8 cellular contexts compared by ENCODE assay signal in the genomic region with DNA sequence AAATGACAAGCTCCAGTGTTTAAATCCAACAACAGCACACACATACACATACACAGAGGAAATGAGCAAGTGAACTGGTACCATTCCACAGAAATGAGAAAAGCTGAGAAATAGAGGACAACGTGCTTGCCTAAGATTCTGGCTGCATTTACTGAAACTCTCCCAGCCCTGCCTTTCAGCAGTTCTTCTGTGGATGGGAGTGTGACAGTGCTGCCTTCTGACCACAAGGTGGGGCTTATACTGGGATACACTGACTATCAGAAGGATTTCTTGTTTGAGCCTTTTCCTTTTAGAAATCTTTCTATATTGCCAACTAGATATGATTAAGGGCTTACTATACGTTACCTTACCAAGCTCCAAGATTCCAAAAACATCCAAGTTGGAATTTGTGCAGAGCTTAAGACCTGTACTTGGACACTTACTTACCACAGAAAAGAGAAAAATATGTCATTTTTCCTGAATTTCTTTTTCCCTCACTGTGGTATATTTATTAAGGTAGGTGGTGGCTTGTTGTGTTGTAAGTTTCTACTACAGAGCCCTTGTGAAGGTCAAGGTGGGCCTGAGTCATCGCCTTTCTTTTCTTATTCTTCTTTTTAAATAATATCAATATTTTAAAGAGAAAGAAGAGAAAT. TPM values are rescaled to one million over a fixed set of nuclear protein-coding genes. Genes with fewer than 3 reads are reported as not detected.
DNase-seq lines count a peak whose midpoint lies in the region; ATAC-seq, FAIRE-seq and TF ChIP-seq lines count a peak whose summit lies in the region.

No MANE protein-coding gene starts in this region.

- intact Hi-C loops in tibial artery (cut with DNase I; ENCODE audit: low total_unique reads) = loop anchor here (10.0 kb wide), 1 partner anchor 405 kb away; no protein-coding TSS in a partner anchor

- peak; percentile 53 for ATAC-seq in GM19463 (IDR thresholded peaks at IDR 0.05; ENCODE audit: unreplicated experiment)
- peak; percentile 79 for ATAC-seq in HG03565 (IDR thresholded peaks at IDR 0.05; ENCODE audit: unreplicated experiment)

- peak overlapping the region in 1 of 2 donors; percentile 9 for H3K27ac ChIP-seq in tibial artery

- H3K36me3 ChIP-seq in bronchial epithelial cell (ENCODE audit: control insufficient read depth, insufficient read depth, low read length) (no peaks in the 10 kb centered on the region), tibial artery (no peaks in the 10 kb centered on the region)

- peak; percentile 77 for TF ChIP-seq CTCF in bronchial epithelial cell (IDR thresholded peaks at IDR 0.05; ENCODE audit: insufficient read depth, low read length, severe bottlenecking)
- peak; percentile 76 to 86 for TF ChIP-seq CTCF in tibial artery (IDR thresholded peaks at IDR 0.05)

- H3K4me3 ChIP-seq in bronchial epithelial cell (ENCODE audit: low read depth, low read length) (no peak overlapping the region), tibial artery (no peak overlapping the region)

- DNase-seq in DMS53 (lab: John Stamatoyannopoulos, UW) (peak; percentile 83), NOMO-1 treated with DMSO at 0.1 percent for 48 hours (lab: John Stamatoyannopoulos, UW; ENCODE audit: unreplicated experiment) (peak; percentile 83), bronchial epithelial cell (ENCODE audit: low read depth) (peak; percentile 77), kidney tubule cell (ENCODE audit: low spot score) (peak; percentile 82), tibial artery (peak; percentile 84 to 85), GOT3 (lab: John Stamatoyannopoulos, UW) (no peak)

- H3K4me1 ChIP-seq in tibial artery = peaks cover 0 to 16% (median 3%) of the 10 kb centered on the region in 4 donors

- FAIRE-seq in bronchial epithelial cell (lab: Jason Lieb, UNC) = peak; percentile 58

- no peaks in the 10 kb centered on the region for H3K9me3 ChIP-seq in tibial artery

- H3K27me3 ChIP-seq in bronchial epithelial cell (ENCODE audit: control insufficient read depth, insufficient read depth, low read length) (no peaks in the 10 kb centered on the region), tibial artery (no peaks in the 10 kb centered on the region)

RNA-seq across cellular contexts. Expression of a gene that starts 10.7 kb away (rescaled TPM):
- total RNA-seq in bronchial epithelial cell = 1.8 and 2.9 TPM in 2 replicates
